ENCODE assay signal across 20 cellular contexts in the genomic region with DNA sequence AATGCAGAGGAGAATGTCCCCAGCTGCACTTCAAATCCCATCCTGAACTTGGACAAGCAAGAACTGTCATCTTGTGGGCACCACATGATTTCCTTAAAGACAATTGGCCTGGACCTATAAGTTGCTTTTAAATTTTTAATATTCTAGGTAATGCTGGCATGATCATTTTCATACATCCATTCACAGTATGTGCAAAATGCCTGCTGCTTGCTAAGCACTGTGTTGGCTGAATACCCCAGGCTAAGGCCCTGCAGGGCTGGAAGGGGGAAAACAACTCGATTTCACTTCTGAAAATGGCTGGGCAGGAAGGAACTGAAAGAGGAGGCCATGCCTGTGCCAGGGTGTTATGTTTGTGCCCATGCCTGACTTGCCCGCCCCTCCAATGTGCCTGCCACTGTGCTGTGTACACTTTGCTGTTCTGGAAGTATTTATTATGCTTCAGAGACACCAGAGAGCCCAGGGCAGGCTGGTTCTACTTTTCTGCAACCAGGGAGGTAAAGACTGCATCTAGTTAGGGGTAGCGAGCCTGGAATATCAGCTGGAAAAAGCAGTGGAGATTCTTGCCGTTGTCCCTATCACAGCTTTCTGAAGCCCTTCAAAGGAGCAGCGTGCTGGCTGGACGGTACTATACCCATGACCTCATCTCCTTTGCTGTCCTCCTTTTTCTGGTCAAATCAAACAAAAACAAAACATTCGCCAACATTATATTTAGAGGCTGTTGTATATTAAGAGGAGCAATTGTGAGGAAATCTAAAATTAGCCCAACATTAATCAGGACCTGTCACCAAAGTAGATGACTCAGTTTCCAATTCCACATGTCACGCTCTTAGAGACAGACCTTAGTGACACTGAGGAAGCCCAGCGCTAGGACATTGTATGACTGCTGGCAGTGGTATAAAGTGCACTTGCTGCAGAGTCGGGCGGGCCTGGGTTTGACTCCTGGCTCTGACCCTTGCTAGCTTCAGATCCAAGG.
DNase-seq lines count a peak whose midpoint lies in the region; ATAC-seq and TF ChIP-seq lines count a peak whose summit lies in the region.
"Had no signal": no experiment of that assay in that cellular context is flagged by ENCODE, and none has a peak within 500 bp of the region (broad histone marks: within the 10 kb centered on the region; RNA-seq: fewer than 3 reads in every experiment).

No MANE protein-coding gene starts in this region.

- no peaks in the 10 kb centered on the region for H3K27me3 ChIP-seq in Caco-2 (replicated peaks; ENCODE audit: control insufficient read depth, insufficient read depth, low read length)
- peaks cover under 1% of the 10 kb centered on the region for H3K27me3 ChIP-seq in endodermal cell (ENCODE audit: control insufficient read depth, insufficient read depth, low read length, poor library complexity, severe bottlenecking)
- H3K27me3 ChIP-seq in right cardiac atrium (ENCODE audit: control insufficient read depth, insufficient read depth): no peaks in the 10 kb centered on the region
- H3K27me3 ChIP-seq: BLaER1 treated with 17β-estradiol and CSF1 and Interleukin-3, amounts not matched to agents 10 nM and 100 nM; SJCRH30; upper lobe of left lung had no signal

- H3K27ac ChIP-seq in endodermal cell (ENCODE audit: low read depth, low read length): no peak overlapping the region
- H3K27ac ChIP-seq in right cardiac atrium (ENCODE audit: low read length): no peak overlapping the region
- H3K27ac ChIP-seq: A549; BLaER1 treated with 17β-estradiol and CSF1 and Interleukin-3, amounts not matched to agents 10 nM and 100 nM; SJCRH30; upper lobe of left lung had no signal

- H3K4me3 Mint-ChIP-seq in Caco-2 (ENCODE audit: unreplicated experiment) (no peak overlapping the region), endodermal cell (no peak overlapping the region), osteocyte (ENCODE audit: unreplicated experiment) (no peak overlapping the region)
- H3K4me3 Mint-ChIP-seq: activated CD4-positive, alpha-beta T cell treated with anti-CD3 and anti-CD28 coated beads for 36 hours; activated naive CD8-positive, alpha-beta T cell; stimulated activated naive CD8-positive, alpha-beta T cell treated with anti-CD3 and anti-CD28 coated beads, Interleukin-15, Interleukin-2, amounts not matched to agents 100 ng/mL and 50 ng/mL, for 24 hours; T-helper 1 cell treated with Interleukin-12 subunit alpha and Interleukin-12 subunit beta and Interleukin-4 antibody, amounts not matched to agents 30 μg/mL and 1 μg/mL, for 36 hours had no signal

- no peaks in the 10 kb centered on the region for H3K9me3 ChIP-seq in Caco-2
- H3K9me3 ChIP-seq in endodermal cell (ENCODE audit: control insufficient read depth, low read length): no peaks in the 10 kb centered on the region
- no peaks in the 10 kb centered on the region for H3K9me3 ChIP-seq in right cardiac atrium (ENCODE audit: control insufficient read depth, low read length)
- H3K9me3 ChIP-seq: A549; BLaER1 treated with 17β-estradiol and CSF1 and Interleukin-3, amounts not matched to agents 10 nM and 100 nM; SJCRH30; upper lobe of left lung had no signal

- peak; percentile 60 to 81 for ATAC-seq in right cardiac atrium
- no peak for ATAC-seq in HG03045 (IDR thresholded peaks at IDR 0.05; ENCODE audit: unreplicated experiment)
- no peak for ATAC-seq in GM18502 (IDR thresholded peaks at IDR 0.05; ENCODE audit: poor library complexity, unreplicated experiment)
- ATAC-seq: activated CD4-positive, alpha-beta T cell treated with anti-CD3 and anti-CD28 coated beads for 36 hours had no signal

- CTCF ChIA-PET in Caco-2 (lab: Charles Lee): interaction anchor here (0.8 kb wide), 1 partner anchor 89 kb away, joined by 3 read pairs; no protein-coding TSS in a partner anchor

- H3K4me1 Mint-ChIP-seq in Caco-2 (ENCODE audit: low read depth, unreplicated experiment): peaks cover 48% of the 10 kb centered on the region
- peaks cover 3% of the 10 kb centered on the region for H3K4me1 Mint-ChIP-seq in endodermal cell
- peaks cover 26% of the 10 kb centered on the region for H3K4me1 Mint-ChIP-seq in osteocyte (ENCODE audit: unreplicated experiment)
- H3K4me1 Mint-ChIP-seq: activated CD4-positive, alpha-beta T cell treated with anti-CD3 and anti-CD28 coated beads for 36 hours had no signal

- in situ Hi-C loops in GM13976 (cut with MboI; ENCODE audit: low sequenced_read_pairs, unreplicated experiment): no loop called here

- no peak overlapping the region for H3K9ac ChIP-seq in endodermal cell (ENCODE audit: extremely low read depth, low read length, poor library complexity, severe bottlenecking)
- H3K9ac ChIP-seq: BLaER1 treated with 17β-estradiol and CSF1 and Interleukin-3, amounts not matched to agents 10 nM and 100 nM had no signal

- no TSS peak for BruUV-seq in Caco-2 (replicated peaks; lab: Mats Ljungman, UMichigan)

- peaks cover 74% of the 10 kb centered on the region for H3K4me1 ChIP-seq in Caco-2
- H3K4me1 ChIP-seq in endodermal cell (ENCODE audit: control insufficient read depth, insufficient read depth, low read length): peaks cover 9% of the 10 kb centered on the region
- H3K4me1 ChIP-seq in right cardiac atrium (ENCODE audit: control insufficient read depth, insufficient read depth, low read length): peaks cover 11% of the 10 kb centered on the region
- H3K4me1 ChIP-seq: A549; BLaER1 treated with 17β-estradiol and CSF1 and Interleukin-3, amounts not matched to agents 10 nM and 100 nM had no signal

- peaks cover under 1% of the 10 kb centered on the region for H3K9me3 Mint-ChIP-seq in Caco-2 (ENCODE audit: unreplicated experiment)
- no peaks in the 10 kb centered on the region for H3K9me3 Mint-ChIP-seq in endodermal cell
- H3K9me3 Mint-ChIP-seq in osteocyte (ENCODE audit: unreplicated experiment): no peaks in the 10 kb centered on the region
- H3K9me3 Mint-ChIP-seq: stimulated activated naive CD8-positive, alpha-beta T cell treated with anti-CD3 and anti-CD28 coated beads, Interleukin-15, Interleukin-2, amounts not matched to agents 100 ng/mL and 50 ng/mL, for 24 hours; T-helper 1 cell treated with Interleukin-12 subunit alpha and Interleukin-12 subunit beta and Interleukin-4 antibody, amounts not matched to agents 30 μg/mL and 1 μg/mL, for 36 hours had no signal

- H3K36me3 ChIP-seq in Caco-2 (ENCODE audit: control insufficient read depth, insufficient read depth, low read length): no peaks in the 10 kb centered on the region
- no peaks in the 10 kb centered on the region for H3K36me3 ChIP-seq in endodermal cell (ENCODE audit: control insufficient read depth, insufficient read depth, low read length)
- H3K36me3 ChIP-seq: BLaER1 treated with 17β-estradiol and CSF1 and Interleukin-3, amounts not matched to agents 10 nM and 100 nM; SJCRH30; upper lobe of left lung had no signal

- WGBS in endodermal cell (ENCODE audit: insufficient coverage in 1 of 2, insufficient read length in 1 of 2), 2 experiments: 84 to 94% methylated on average over 6 to 10 of the region's 11 CpGs
- 31% methylated on average over 11 of the region's 11 CpGs for WGBS in right cardiac atrium

- H3K36me3 Mint-ChIP-seq in Caco-2 (ENCODE audit: insufficient read depth, unreplicated experiment) (no peaks in the 10 kb centered on the region), endodermal cell (ENCODE audit: low read depth) (no peaks in the 10 kb centered on the region), osteocyte (ENCODE audit: unreplicated experiment) (no peaks in the 10 kb centered on the region)
- H3K36me3 Mint-ChIP-seq: activated naive CD8-positive, alpha-beta T cell had no signal

- no peak overlapping the region for H3K4me3 ChIP-seq in Caco-2 (ENCODE audit: low read depth, low read length)
- no peak overlapping the region for H3K4me3 ChIP-seq in endodermal cell (ENCODE audit: low read length)
- H3K4me3 ChIP-seq in right cardiac atrium (ENCODE audit: low read length): no peak overlapping the region
- H3K4me3 ChIP-seq: A549; BLaER1 treated with 17β-estradiol and CSF1 and Interleukin-3, amounts not matched to agents 10 nM and 100 nM; SJCRH30; upper lobe of left lung had no signal

- no peak for TF ChIP-seq CTCF in Caco-2 (IDR thresholded peaks at IDR 0.05; ENCODE audit: insufficient read depth in 1 of 2, low read depth in 1 of 2, low read length in 1 of 2, severe bottlenecking in 1 of 2, unreplicated experiment in 1 of 2)
- TF ChIP-seq CTCF in endodermal cell (conservative IDR thresholded peaks at IDR 0.05): no peak
- TF ChIP-seq CTCF in osteocyte (IDR thresholded peaks at IDR 0.05): no peak
- no peak for TF ChIP-seq CTCF in GM13976 (IDR thresholded peaks at IDR 0.05; ENCODE audit: borderline replicate concordance, control extremely low read depth, extremely low read depth, insufficient read depth, missing control alignments)

- no peak for DNase-seq in Caco-2
- peak; percentile 38 for DNase-seq in endodermal cell
- no peak for DNase-seq in right cardiac atrium
- peak; percentile 63 for DNase-seq in osteocyte (ENCODE audit: extremely low spot score, unreplicated experiment)
- no peak for DNase-seq in NCI-H2196 (lab: John Stamatoyannopoulos, UW; ENCODE audit: unreplicated experiment)
- no peak for DNase-seq in GM13976 (ENCODE audit: low spot score)
- DNase-seq: NCI-H1105 treated with DMSO at 0.1 percent for 48 hours; NCI-H2081; NCI-H446 treated with DMSO at 0.1 percent for 48 hours; stimulated activated CD4-positive, alpha-beta T cell treated with anti-CD3 and anti-CD28 coated beads, Interleukin-12 subunit alpha, Interleukin-12 subunit beta, amount 100 ng/mL, for 4 hours had no signal

- intact Hi-C loops in Caco-2 (cut with micrococcal nuclease; ENCODE audit: unreplicated experiment) (loop anchor here (5.0 kb wide), 1 partner anchor 112 kb away; no protein-coding TSS in a partner anchor), right cardiac atrium (cut with DNase I) (no loop called here)

- H3K27ac Mint-ChIP-seq in Caco-2 (ENCODE audit: unreplicated experiment) (peak overlapping the region; percentile 93), endodermal cell (no peak overlapping the region), osteocyte (ENCODE audit: unreplicated experiment) (no peak overlapping the region)
- H3K27ac Mint-ChIP-seq: activated CD4-positive, alpha-beta T cell treated with anti-CD3 and anti-CD28 coated beads for 36 hours; activated naive CD8-positive, alpha-beta T cell; stimulated activated naive CD8-positive, alpha-beta T cell treated with anti-CD3 and anti-CD28 coated beads, Interleukin-15, Interleukin-2, amounts not matched to agents 100 ng/mL and 50 ng/mL, for 24 hours; T-helper 1 cell treated with Interleukin-12 subunit alpha and Interleukin-12 subunit beta and Interleukin-4 antibody, amounts not matched to agents 30 μg/mL and 1 μg/mL, for 36 hours had no signal

- no peaks in the 10 kb centered on the region for H3K27me3 Mint-ChIP-seq in Caco-2 (ENCODE audit: insufficient read depth, unreplicated experiment)
- H3K27me3 Mint-ChIP-seq in endodermal cell (ENCODE audit: insufficient read depth): peaks cover 7% of the 10 kb centered on the region
- peaks cover 4% of the 10 kb centered on the region for H3K27me3 Mint-ChIP-seq in osteocyte (ENCODE audit: unreplicated experiment)
- H3K27me3 Mint-ChIP-seq: stimulated activated naive CD8-positive, alpha-beta T cell treated with anti-CD3 and anti-CD28 coated beads, Interleukin-15, Interleukin-2, amounts not matched to agents 100 ng/mL and 50 ng/mL, for 24 hours had no signal

- POLR2A ChIA-PET in Caco-2 (lab: Charles Lee): no interaction called here

Comparison
In these comparisons a context has a peak if more than half of its experiments do, and no peak if none do; other contexts are left out.
1. DNase-seq: peak in endodermal cell (single experiment) and osteocyte (single experiment); none in Caco-2 (0 of 2), right cardiac atrium (0 of 3), NCI-H2196 (single experiment) and GM13976 (single experiment).
2. ATAC-seq: peak in right cardiac atrium (2 of 2); none in HG03045 (single experiment) and GM18502 (single experiment).